ENCODE assay signal across 11 cellular contexts in genomic region chr11:62105611-62106245, GRCh38. TPM values are rescaled to one million over a fixed set of nuclear protein-coding genes. Genes with fewer than 3 reads are reported as not detected.
A peak's percentile ranks its signal among the peaks of the same experiment; 100 is the strongest.
DNase-seq lines count a peak whose midpoint lies in the region; ATAC-seq and TF ChIP-seq lines count a peak whose summit lies in the region.
"Had no signal": no experiment of that assay in that cellular context is flagged by ENCODE, and none has a peak within 500 bp of the region (broad histone marks: within the 10 kb centered on the region; RNA-seq: fewer than 3 reads in every experiment).

No MANE protein-coding gene starts in this region.

- H3K4me3 ChIP-seq in mesenchymal stem cell (ENCODE audit: insufficient read depth in 1 of 2, low read depth in 1 of 2, low read length in 2 of 2) (peak overlapping the region in 1 of 2 experiments; percentile 70), tibial nerve (peak overlapping the region in 3 of 4 donors; percentile 17 to 41 (median 39)), A673 (ENCODE audit: low read depth, low read length, poor library complexity, severe bottlenecking) (no peak overlapping the region)

- H3K4me1 Mint-ChIP-seq in activated T-cell treated with anti-CD3 and anti-CD28 coated beads, Interleukin-2, amount 50 U/mL, for 4 hours (ENCODE audit: low read depth) = peaks cover 14% of the 10 kb centered on the region

- H3K36me3 ChIP-seq in mesenchymal stem cell (ENCODE audit: control insufficient read depth in 1 of 2, insufficient read depth in 2 of 2, low read depth in 1 of 2, low read length in 2 of 2) (no peaks in the 10 kb centered on the region), tibial nerve (no peaks in the 10 kb centered on the region), A673 (ENCODE audit: insufficient read depth, low read length, poor library complexity, severe bottlenecking) (no peaks in the 10 kb centered on the region)

- ATAC-seq in activated T-cell treated with anti-CD3 and anti-CD28 coated beads, Interleukin-2, amount 50 U/mL, for 4 hours = no peak
- ATAC-seq in GM18868 (IDR thresholded peaks at IDR 0.05; ENCODE audit: unreplicated experiment) = no peak
- ATAC-seq in GM19467 (IDR thresholded peaks at IDR 0.05; ENCODE audit: unreplicated experiment) = no peak

- peak overlapping the region; percentile 85 for H3K9ac ChIP-seq in mesenchymal stem cell (ENCODE audit: low read length)

- intact Hi-C loops in A673 (cut with micrococcal nuclease; ENCODE audit: unreplicated experiment) = no loop called here

- no peak overlapping the region for H2BK120ac ChIP-seq in mesenchymal stem cell (ENCODE audit: low read depth, low read length)

- DNase-seq in activated T-cell treated with anti-CD3 and anti-CD28 coated beads, Interleukin-2, amount 50 U/mL, for 4 hours = no peak
- DNase-seq in activated T-cell treated with anti-CD3 and anti-CD28 coated beads, Interleukin-2, amount 50 U/mL, for 48 hours = no peak
- DNase-seq in caudate nucleus (lab: John Stamatoyannopoulos, UW) (no peak), mesenchymal stem cell (peak; percentile 84), tibial nerve (ENCODE audit: low spot score in 2 of 2) (no peak), A673 (ENCODE audit: low spot score) (no peak)
- DNase-seq: cortex of kidney, NCI-H1694, nephron progenitor cell had no signal

- peak overlapping the region in 1 of 2 experiments; percentile 44 for H3K18ac ChIP-seq in mesenchymal stem cell (ENCODE audit: low read depth in 1 of 2, low read length in 2 of 2)

- TF ChIP-seq CTCF in tibial nerve (IDR thresholded peaks at IDR 0.05) (no peak), A673 (conservative IDR thresholded peaks at IDR 0.05; ENCODE audit: low read depth, low read length) (no peak)

- H4K8ac ChIP-seq in mesenchymal stem cell (ENCODE audit: low read length) = no peak overlapping the region

- no peak overlapping the region for H3K4me2 ChIP-seq in mesenchymal stem cell (ENCODE audit: low read length, poor library complexity, severe bottlenecking)

- 60% methylated on average over 5 of the region's 9 CpGs for WGBS in mesenchymal stem cell
- WGBS in tibial nerve, 2 donors = 15 to 16% methylated on average over 9 of the region's 9 CpGs

- H3K4me1 ChIP-seq in mesenchymal stem cell (ENCODE audit: control insufficient read depth, insufficient read depth, low read depth, low read length) = peaks cover 5% of the 10 kb centered on the region
- H3K4me1 ChIP-seq in tibial nerve = peaks cover 0 to 38% (median 17%) of the 10 kb centered on the region in 4 donors
- no peaks in the 10 kb centered on the region for H3K4me1 ChIP-seq in A673 (ENCODE audit: insufficient read depth, low read length, poor library complexity, severe bottlenecking)

- H3K27me3 ChIP-seq in mesenchymal stem cell (ENCODE audit: control insufficient read depth in 1 of 2, insufficient read depth in 1 of 2, low read length in 2 of 2) (no peaks in the 10 kb centered on the region), tibial nerve (no peaks in the 10 kb centered on the region), A673 (replicated peaks; ENCODE audit: insufficient read depth, low read depth, low read length, poor library complexity) (no peaks in the 10 kb centered on the region)

- H3K27me3 Mint-ChIP-seq in activated T-cell treated with anti-CD3 and anti-CD28 coated beads, Interleukin-2, amount 50 U/mL, for 4 hours (ENCODE audit: low read depth) = peaks cover 5% of the 10 kb centered on the region

- H2BK12ac ChIP-seq in mesenchymal stem cell (ENCODE audit: low read length in 2 of 2) = no peak overlapping the region

- no TSS peak for BruUV-seq in A673 (replicated peaks; lab: Mats Ljungman, UMichigan)

- H2BK5ac ChIP-seq in mesenchymal stem cell (ENCODE audit: low read depth, low read length, poor library complexity, severe bottlenecking) = no peak overlapping the region

- H3K9me3 Mint-ChIP-seq in activated T-cell treated with anti-CD3 and anti-CD28 coated beads, Interleukin-2, amount 50 U/mL, for 4 hours = no peaks in the 10 kb centered on the region

- H3K9me3 ChIP-seq in mesenchymal stem cell (ENCODE audit: control insufficient read depth, low read length) (no peaks in the 10 kb centered on the region), tibial nerve (no peaks in the 10 kb centered on the region), A673 (ENCODE audit: low read depth, low read length, poor library complexity, severe bottlenecking) (no peaks in the 10 kb centered on the region)

- no peaks in the 10 kb centered on the region for H3K79me1 ChIP-seq in mesenchymal stem cell (replicated peaks; ENCODE audit: low read length, poor library complexity, severe bottlenecking)

- H2AK5ac ChIP-seq in mesenchymal stem cell (ENCODE audit: low read length, severe bottlenecking) = no peak overlapping the region

- no peak overlapping the region for H3K14ac ChIP-seq in mesenchymal stem cell (ENCODE audit: low read length in 2 of 2)

- H3K4me3 Mint-ChIP-seq in activated T-cell treated with anti-CD3 and anti-CD28 coated beads, Interleukin-2, amount 50 U/mL, for 4 hours = peak overlapping the region; percentile 76
- H3K4me3 Mint-ChIP-seq: nephron progenitor cell had no signal

- no peak for TF ChIP-seq POLR2A in tibial nerve (IDR thresholded peaks at IDR 0.05)

- H2AFZ ChIP-seq in mesenchymal stem cell (ENCODE audit: low read depth, low read length) = no peak overlapping the region

- H3K27ac ChIP-seq in caudate nucleus (ENCODE audit: low read depth, low read length) = peak overlapping the region; percentile 62
- no peak overlapping the region for H3K27ac ChIP-seq in mesenchymal stem cell (ENCODE audit: low read length, poor library complexity, severe bottlenecking)
- peak overlapping the region; percentile 71 to 88 (median 80) for H3K27ac ChIP-seq in tibial nerve
- H3K27ac ChIP-seq in A673 (ENCODE audit: low read depth, low read length, poor library complexity, severe bottlenecking) = no peak overlapping the region

- H3K23ac ChIP-seq in mesenchymal stem cell (ENCODE audit: low read length in 2 of 2) = no peak overlapping the region

- no peak for TF ChIP-seq EP300 in tibial nerve (IDR thresholded peaks at IDR 0.05)

- CTCF ChIA-PET in A673 (lab: Charles Lee) = interaction anchor here (0.7 kb wide), 1 partner anchor 25 kb away, joined by 3 read pairs; no protein-coding TSS in a partner anchor

- H2BK15ac ChIP-seq in mesenchymal stem cell (ENCODE audit: low read depth, poor library complexity, severe bottlenecking) = no peak overlapping the region

- H4K91ac ChIP-seq in mesenchymal stem cell (ENCODE audit: low read length) = no peak overlapping the region

- no peak overlapping the region for H3K4ac ChIP-seq in mesenchymal stem cell (ENCODE audit: low read depth in 1 of 2, low read length in 2 of 2)

- H3K36me3 Mint-ChIP-seq in activated T-cell treated with anti-CD3 and anti-CD28 coated beads, Interleukin-2, amount 50 U/mL, for 4 hours (ENCODE audit: insufficient read depth) = no peaks in the 10 kb centered on the region

- POLR2A ChIA-PET in A673 (lab: Charles Lee; ENCODE audit: low non-redundant PET) = interaction anchor here (0.9 kb wide), 1 partner anchor 156 kb away, joined by 3 read pairs; no protein-coding TSS in a partner anchor

RNA-seq across cellular contexts. Expression of gene INCENP, which starts 18.1 kb away (rescaled TPM):
- 10 to 100 TPM; 29.9 to 36.3 (median 32.8) TPM for total RNA-seq in activated T-cell treated with anti-CD3 and anti-CD28 coated beads, Interleukin-2, amount 50 U/mL, for 4 hours
- 7.9 TPM for polyA plus RNA-seq in mesenchymal stem cell (2013, experiment 1 of 2)
- polyA plus RNA-seq in mesenchymal stem cell (2013, experiment 2 of 2) = 7.7 TPM
- total RNA-seq in tibial nerve (10 to 100 TPM in 2 of 4 donors, 1 to 10 TPM in 2; 7.7 to 28.8 (median 13.0) TPM), A673 (2021) (232 and 233 TPM in 2 replicates)

Comparison
In these comparisons a context has a peak if more than half of its experiments do, and no peak if none do; other contexts are left out.
1. H3K27ac ChIP-seq: peak in caudate nucleus (single experiment) and tibial nerve (4 of 4); none in mesenchymal stem cell (single experiment) and A673 (single experiment).